ENCODE assay signal across 7 cellular contexts in genomic region chr20:43508106-43508505, GRCh38.
DNase-seq lines count a peak whose midpoint lies in the region; ATAC-seq and TF ChIP-seq lines count a peak whose summit lies in the region.

No MANE protein-coding gene starts in this region.

- H3K4me3 ChIP-seq in HFF-Myc (replicated peaks; ENCODE audit: low read depth, low read length) (peak overlapping the region; percentile 55), iPS-18a (ENCODE audit: low read length) (peak overlapping the region; percentile 72)

- H3K9ac ChIP-seq in iPS-18a (ENCODE audit: low read length), result no peak overlapping the region

- no peak for ATAC-seq in GM18502 (IDR thresholded peaks at IDR 0.05; ENCODE audit: poor library complexity, unreplicated experiment)

- no peaks in the 10 kb centered on the region for H3K9me3 ChIP-seq in iPS-18a (ENCODE audit: control insufficient read depth, low read depth, low read length)

- peaks cover 36% of the 10 kb centered on the region for H3K27me3 ChIP-seq in iPS-18a (ENCODE audit: control insufficient read depth, insufficient read depth, low read length)

- TF ChIP-seq CTCF in HFF-Myc (IDR thresholded peaks at IDR 0.05; ENCODE audit: low read depth, low read length, missing control alignments), result no peak

- DNase-seq in HFF-Myc (ENCODE audit: extremely low read depth, low read depth) (no peak), caudate nucleus (lab: John Stamatoyannopoulos, UW) (no peak)
- DNase-seq in activated naive CD4-positive, alpha-beta T cell treated with anti-CD3 and anti-CD28 coated beads, Interleukin-2, amount 50 U/mL, for 16 hours, result peak; percentile 14
- peak; percentile 35 for DNase-seq in stimulated activated CD8-positive, alpha-beta memory T cell treated with anti-CD3 and anti-CD28 coated beads, Interleukin-4, amount 100 ng/mL, for 48 hours
- DNase-seq in activated CD4-positive, CD25-positive, alpha-beta regulatory T cell (lab: John Stamatoyannopoulos, UW), result no peak

- peaks cover 9% of the 10 kb centered on the region for H3K4me1 ChIP-seq in iPS-18a (ENCODE audit: control insufficient read depth, low read depth, low read length)

- no peaks in the 10 kb centered on the region for H3K36me3 ChIP-seq in iPS-18a (ENCODE audit: control insufficient read depth, low read depth, low read length)

- H3K27ac ChIP-seq in iPS-18a (ENCODE audit: low read length), result no peak overlapping the region
- no peak overlapping the region for H3K27ac ChIP-seq in caudate nucleus (ENCODE audit: low read depth, low read length)

Comparison
In these comparisons a context has a peak if more than half of its experiments do, and no peak if none do; other contexts are left out.
1. DNase-seq: peak in activated naive CD4-positive, alpha-beta T cell treated with anti-CD3 and anti-CD28 coated beads, Interleukin-2, amount 50 U/mL, for 16 hours (single experiment) and stimulated activated CD8-positive, alpha-beta memory T cell treated with anti-CD3 and anti-CD28 coated beads, Interleukin-4, amount 100 ng/mL, for 48 hours (single experiment); none in HFF-Myc (single experiment), caudate nucleus (0 of 61) and activated CD4-positive, CD25-positive, alpha-beta regulatory T cell (0 of 4).